ENCODE assay signal across 8 cellular contexts in genomic region chr11:36073411-36074203, GRCh38.
DNase-seq lines count a peak whose midpoint lies in the region; ATAC-seq and TF ChIP-seq lines count a peak whose summit lies in the region.

No MANE protein-coding gene starts in this region.

- H3K4me1 ChIP-seq in GM23248 (ENCODE audit: insufficient read depth) (peaks cover 25% of the 10 kb centered on the region), foreskin keratinocyte (peaks cover 14% of the 10 kb centered on the region), trophoblast cell (ENCODE audit: control insufficient read depth in 1 of 2, insufficient read depth in 2 of 2, low read length in 2 of 2) (peaks cover 3 to 7% of the 10 kb centered on the region in 2 experiments)

- no peak overlapping the region for H4K8ac ChIP-seq in trophoblast cell (ENCODE audit: low read depth, low read length)

- TF ChIP-seq CTCF in foreskin keratinocyte (conservative IDR thresholded peaks at IDR 0.05): no peak

- DNase-seq in GM23248: peak; percentile 69
- DNase-seq in foreskin keratinocyte: peak; percentile 42 to 74
- no peak for DNase-seq in trophoblast cell
- no peak for DNase-seq in 8988T

- H4K91ac ChIP-seq in trophoblast cell (ENCODE audit: low read depth, low read length): peak overlapping the region; percentile 54

- no peak overlapping the region for H2AK5ac ChIP-seq in trophoblast cell (ENCODE audit: low read length)

- H2BK5ac ChIP-seq in trophoblast cell (ENCODE audit: low read depth, low read length, poor library complexity): no peak overlapping the region

- H2BK120ac ChIP-seq in trophoblast cell (ENCODE audit: insufficient read depth, low read length, poor library complexity): peak overlapping the region; percentile 54

- H3K4ac ChIP-seq in trophoblast cell (ENCODE audit: low read depth, low read length): peak overlapping the region; percentile 15

- H3K36me3 ChIP-seq in GM23248 (ENCODE audit: low read depth) (no peaks in the 10 kb centered on the region), trophoblast cell (ENCODE audit: control insufficient read depth in 1 of 2, insufficient read depth in 2 of 2, low read length in 2 of 2) (no peaks in the 10 kb centered on the region)

- peak overlapping the region; percentile 20 for H3K14ac ChIP-seq in trophoblast cell (ENCODE audit: low read length)

- H3K9ac ChIP-seq in GM23248 (no peak overlapping the region), trophoblast cell (ENCODE audit: low read length) (no peak overlapping the region)

- H4K12ac ChIP-seq in trophoblast cell (ENCODE audit: low read depth, low read length): no peak overlapping the region

- H2BK12ac ChIP-seq in trophoblast cell (ENCODE audit: low read length): peak overlapping the region; percentile 64

- peak; percentile 94 for ATAC-seq in SK-N-SH treated with all-trans-retinoic acid at 6 μM for 48 hours
- peak; percentile 66 for ATAC-seq in foreskin keratinocyte
- no peak for ATAC-seq in HG03342 (IDR thresholded peaks at IDR 0.05; ENCODE audit: unreplicated experiment)
- ATAC-seq in GM18861 (IDR thresholded peaks at IDR 0.05; ENCODE audit: unreplicated experiment): no peak
- no peak for ATAC-seq in HG02623 (IDR thresholded peaks at IDR 0.05; ENCODE audit: unreplicated experiment)

- in situ Hi-C loops in GM23248 (cut with MboI): no loop called here

- no peak overlapping the region for H3K23ac ChIP-seq in trophoblast cell (ENCODE audit: low read length)

- H3K9me2 ChIP-seq in GM23248 (ENCODE audit: insufficient read depth): no peaks in the 10 kb centered on the region

- H3K9me3 ChIP-seq in GM23248 (ENCODE audit: low read depth) (no peaks in the 10 kb centered on the region), trophoblast cell (ENCODE audit: insufficient read depth, low read depth, low read length) (no peaks in the 10 kb centered on the region)

- H4K20me1 ChIP-seq in GM23248 (ENCODE audit: insufficient read depth): no peaks in the 10 kb centered on the region

- H3K79me1 ChIP-seq in trophoblast cell (ENCODE audit: low read length): no peaks in the 10 kb centered on the region

- H3K18ac ChIP-seq in trophoblast cell (ENCODE audit: low read length): no peak overlapping the region

- H3F3A ChIP-seq in GM23248 (ENCODE audit: insufficient read depth): peaks cover 31% of the 10 kb centered on the region

- no peak overlapping the region for H2AFZ ChIP-seq in GM23248
- H2AFZ ChIP-seq in trophoblast cell (ENCODE audit: insufficient read depth, low read length, poor library complexity): no peak overlapping the region

- 40 to 47% methylated on average over 9 of the region's 9 CpGs for WGBS in GM23248 (ENCODE audit: low coverage in 1 of 2, low lambda C conversion rate in 2 of 2, missing lambda C conversion rate in 2 of 2), 2 experiments
- WGBS in trophoblast cell (ENCODE audit: extremely low coverage, insufficient coverage, insufficient read length): no CpG with 5 or more reads among the region's 9 CpGs

- H3K27me3 ChIP-seq in GM23248 (replicated peaks; ENCODE audit: insufficient read depth): no peaks in the 10 kb centered on the region
- no peaks in the 10 kb centered on the region for H3K27me3 ChIP-seq in foreskin keratinocyte
- H3K27me3 ChIP-seq in trophoblast cell (ENCODE audit: insufficient read depth, low read length): no peaks in the 10 kb centered on the region

- H3K27ac ChIP-seq in GM23248: no peak overlapping the region
- H3K27ac ChIP-seq in foreskin keratinocyte: no peak overlapping the region
- peak overlapping the region; percentile 10 for H3K27ac ChIP-seq in trophoblast cell (ENCODE audit: low read depth, low read length)

- no peak overlapping the region for H3K4me3 ChIP-seq in GM23248
- no peak overlapping the region for H3K4me3 ChIP-seq in trophoblast cell (ENCODE audit: low read depth, low read length)

- H3K79me2 ChIP-seq in GM23248 (ENCODE audit: insufficient read depth): no peaks in the 10 kb centered on the region
- H3K79me2 ChIP-seq in trophoblast cell (ENCODE audit: control insufficient read depth, insufficient read depth, low read length, poor library complexity): no peaks in the 10 kb centered on the region

- H3K4me2 ChIP-seq in GM23248 (ENCODE audit: unreplicated experiment) (peak overlapping the region; percentile 42), trophoblast cell (ENCODE audit: low read length) (no peak overlapping the region)

TF ChIP-seq in SK-N-SH treated with all-trans-retinoic acid at 6 μM for 48 hours, 23 proteins besides CTCF, POLR2A, EP300 and RAD21:
- TF ChIP-seq BACH2 (CRISPR knock-in tag; IDR thresholded peaks at IDR 0.05; ENCODE audit: borderline replicate concordance) (no peak), RARB (CRISPR knock-in tag; IDR thresholded peaks at IDR 0.05) (no peak), CSRNP3 (CRISPR knock-in tag; IDR thresholded peaks at IDR 0.05) (no peak), ZNF8 (CRISPR knock-in tag; IDR thresholded peaks at IDR 0.05) (no peak), POU6F1 (CRISPR knock-in tag; IDR thresholded peaks at IDR 0.05; ENCODE audit: borderline replicate concordance, low read depth) (no peak), PPARA (CRISPR knock-in tag; IDR thresholded peaks at IDR 0.05; ENCODE audit: borderline replicate concordance) (no peak), ZNF565 (CRISPR knock-in tag; conservative IDR thresholded peaks at IDR 0.05; ENCODE audit: low read depth) (no peak), ISL1 (CRISPR knock-in tag; IDR thresholded peaks at IDR 0.05) (no peak), TOX (CRISPR knock-in tag; IDR thresholded peaks at IDR 0.05; ENCODE audit: borderline replicate concordance) (no peak), ARNTL (CRISPR knock-in tag; IDR thresholded peaks at IDR 0.05; ENCODE audit: borderline replicate concordance, low read depth) (no peak), OSR1 (CRISPR knock-in tag; IDR thresholded peaks at IDR 0.05) (no peak), ZNF70 (CRISPR knock-in tag; IDR thresholded peaks at IDR 0.05) (no peak), TCF4 (CRISPR knock-in tag; IDR thresholded peaks at IDR 0.05; ENCODE audit: borderline replicate concordance) (no peak)
- TF ChIP-seq, protein P1, sequence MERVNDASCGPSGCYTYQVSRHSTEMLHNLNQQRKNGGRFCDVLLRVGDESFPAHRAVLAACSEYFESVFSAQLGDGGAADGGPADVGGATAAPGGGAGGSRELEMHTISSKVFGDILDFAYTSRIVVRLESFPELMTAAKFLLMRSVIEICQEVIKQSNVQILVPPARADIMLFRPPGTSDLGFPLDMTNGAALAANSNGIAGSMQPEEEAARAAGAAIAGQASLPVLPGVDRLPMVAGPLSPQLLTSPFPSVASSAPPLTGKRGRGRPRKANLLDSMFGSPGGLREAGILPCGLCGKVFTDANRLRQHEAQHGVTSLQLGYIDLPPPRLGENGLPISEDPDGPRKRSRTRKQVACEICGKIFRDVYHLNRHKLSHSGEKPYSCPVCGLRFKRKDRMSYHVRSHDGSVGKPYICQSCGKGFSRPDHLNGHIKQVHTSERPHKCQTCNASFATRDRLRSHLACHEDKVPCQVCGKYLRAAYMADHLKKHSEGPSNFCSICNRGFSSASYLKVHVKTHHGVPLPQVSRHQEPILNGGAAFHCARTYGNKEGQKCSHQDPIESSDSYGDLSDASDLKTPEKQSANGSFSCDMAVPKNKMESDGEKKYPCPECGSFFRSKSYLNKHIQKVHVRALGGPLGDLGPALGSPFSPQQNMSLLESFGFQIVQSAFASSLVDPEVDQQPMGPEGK (CRISPR knock-in tag; IDR thresholded peaks at IDR 0.05; ENCODE audit: borderline replicate concordance): no peak
- TF ChIP-seq, protein P2, sequence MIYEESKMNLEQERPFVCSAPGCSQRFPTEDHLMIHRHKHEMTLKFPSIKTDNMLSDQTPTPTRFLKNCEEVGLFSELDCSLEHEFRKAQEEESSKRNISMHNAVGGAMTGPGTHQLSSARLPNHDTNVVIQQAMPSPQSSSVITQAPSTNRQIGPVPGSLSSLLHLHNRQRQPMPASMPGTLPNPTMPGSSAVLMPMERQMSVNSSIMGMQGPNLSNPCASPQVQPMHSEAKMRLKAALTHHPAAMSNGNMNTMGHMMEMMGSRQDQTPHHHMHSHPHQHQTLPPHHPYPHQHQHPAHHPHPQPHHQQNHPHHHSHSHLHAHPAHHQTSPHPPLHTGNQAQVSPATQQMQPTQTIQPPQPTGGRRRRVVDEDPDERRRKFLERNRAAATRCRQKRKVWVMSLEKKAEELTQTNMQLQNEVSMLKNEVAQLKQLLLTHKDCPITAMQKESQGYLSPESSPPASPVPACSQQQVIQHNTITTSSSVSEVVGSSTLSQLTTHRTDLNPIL (CRISPR knock-in tag; IDR thresholded peaks at IDR 0.05; ENCODE audit: low read depth): no peak

Comparison
In these comparisons a context has a peak if more than half of its experiments do, and no peak if none do; other contexts are left out.
1. DNase-seq: peak in GM23248 (single experiment) and foreskin keratinocyte (2 of 2); none in trophoblast cell (0 of 2) and 8988T (single experiment).
2. ATAC-seq: peak in SK-N-SH treated with all-trans-retinoic acid at 6 μM for 48 hours (single experiment) and foreskin keratinocyte (single experiment); none in HG03342 (single experiment), GM18861 (single experiment) and HG02623 (single experiment).